In genomic region chr6:52377538-52378221, GRCh38 we compare ENCODE assay signal across 2 cellular contexts.
TF ChIP-seq lines count a peak whose summit lies in the region.

No MANE protein-coding gene starts in this region.

TF ChIP-seq in GM23338, 12 proteins besides CTCF, POLR2A, EP300 and RAD21 (continued from another document):
- TF ChIP-seq ETS1 (IDR thresholded peaks at IDR 0.05), result no peak
- no peak for TF ChIP-seq EZH2phosphoT487 (IDR thresholded peaks at IDR 0.05; ENCODE audit: unreplicated experiment)
- TF ChIP-seq ZNF462 (CRISPR knock-in tag; IDR thresholded peaks at IDR 0.05), result no peak
- TF ChIP-seq POLR2AphosphoS5 (IDR thresholded peaks at IDR 0.05; ENCODE audit: low read depth), result no peak
- no peak for TF ChIP-seq ZNF331 (CRISPR knock-in tag; IDR thresholded peaks at IDR 0.05; ENCODE audit: low read depth)
- TF ChIP-seq ZNF114 (CRISPR knock-in tag; IDR thresholded peaks at IDR 0.05), result no peak
- no peak for TF ChIP-seq EZH2 (IDR thresholded peaks at IDR 0.05; ENCODE audit: low read depth, unreplicated experiment)
- TF ChIP-seq REST (IDR thresholded peaks at IDR 0.05; ENCODE audit: unreplicated experiment), result no peak
- no peak for TF ChIP-seq NANOG (IDR thresholded peaks at IDR 0.05; ENCODE audit: borderline replicate concordance)

TF ChIP-seq in SK-N-SH, 30 proteins besides CTCF, POLR2A, EP300 and RAD21 (continued from another document):
- TF ChIP-seq, protein P1, sequence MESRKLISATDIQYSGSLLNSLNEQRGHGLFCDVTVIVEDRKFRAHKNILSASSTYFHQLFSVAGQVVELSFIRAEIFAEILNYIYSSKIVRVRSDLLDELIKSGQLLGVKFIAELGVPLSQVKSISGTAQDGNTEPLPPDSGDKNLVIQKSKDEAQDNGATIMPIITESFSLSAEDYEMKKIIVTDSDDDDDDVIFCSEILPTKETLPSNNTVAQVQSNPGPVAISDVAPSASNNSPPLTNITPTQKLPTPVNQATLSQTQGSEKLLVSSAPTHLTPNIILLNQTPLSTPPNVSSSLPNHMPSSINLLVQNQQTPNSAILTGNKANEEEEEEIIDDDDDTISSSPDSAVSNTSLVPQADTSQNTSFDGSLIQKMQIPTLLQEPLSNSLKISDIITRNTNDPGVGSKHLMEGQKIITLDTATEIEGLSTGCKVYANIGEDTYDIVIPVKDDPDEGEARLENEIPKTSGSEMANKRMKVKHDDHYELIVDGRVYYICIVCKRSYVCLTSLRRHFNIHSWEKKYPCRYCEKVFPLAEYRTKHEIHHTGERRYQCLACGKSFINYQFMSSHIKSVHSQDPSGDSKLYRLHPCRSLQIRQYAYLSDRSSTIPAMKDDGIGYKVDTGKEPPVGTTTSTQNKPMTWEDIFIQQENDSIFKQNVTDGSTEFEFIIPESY (IDR thresholded peaks at IDR 0.05; ENCODE audit: borderline replicate concordance, low read depth), result no peak
- TF ChIP-seq TCF12 (IDR thresholded peaks at IDR 0.05), result no peak
- TF ChIP-seq REST (IDR thresholded peaks at IDR 0.05; ENCODE audit: low read depth, low read length), result no peak
- TF ChIP-seq SMC3 (IDR thresholded peaks at IDR 0.05; ENCODE audit: low read depth, low read length), result no peak
TF ChIP-seq in SK-N-SH: peak in this region for 0.
